ENCODE assay signal across 19 cellular contexts in genomic region chr10:2777946-2778345, GRCh38.
DNase-seq lines count a peak whose midpoint lies in the region; ATAC-seq and TF ChIP-seq lines count a peak whose summit lies in the region.
"Had no signal": no experiment of that assay in that cellular context is flagged by ENCODE, and none has a peak within 500 bp of the region (broad histone marks: within the 10 kb centered on the region; RNA-seq: fewer than 3 reads in every experiment).

No MANE protein-coding gene starts in this region.

- DNase-seq in DND-41 (no peak), OCI-M1 (lab: John Stamatoyannopoulos, UW) (peak; percentile 66), Calu3 (no peak)
- peak; percentile 89 for DNase-seq in Jurkat, Clone E6-1 (ENCODE audit: low read depth, low spot score)
- DNase-seq: 8988T; ACHN; BE2C; C1 segment of cervical spinal cord; CD4-positive, alpha-beta memory T cell; CD4-positive, CD25-positive, alpha-beta regulatory T cell; CD8-positive, alpha-beta memory T cell; COR-L47; DMS79 treated with DMSO at 0.1 percent for 48 hours; EL; GDM1 had no signal

- H3K36me3 ChIP-seq in DND-41 (ENCODE audit: insufficient read depth, low read length), result no peaks in the 10 kb centered on the region
- H3K36me3 ChIP-seq: BE2C, BLaER1 had no signal

- H3K27ac Mint-ChIP-seq in Calu3 (ENCODE audit: unreplicated experiment), result no peak overlapping the region
- H3K27ac Mint-ChIP-seq: CD14-positive monocyte; CD4-positive, alpha-beta memory T cell; CD4-positive, CD25-positive, alpha-beta regulatory T cell; CD8-positive, alpha-beta memory T cell had no signal

- no peak overlapping the region for H3K4me3 Mint-ChIP-seq in Calu3 (ENCODE audit: low read depth, unreplicated experiment)
- H3K4me3 Mint-ChIP-seq: CD14-positive monocyte; CD4-positive, alpha-beta memory T cell; CD4-positive, CD25-positive, alpha-beta regulatory T cell; CD8-positive, alpha-beta memory T cell had no signal

- TF ChIP-seq CTCF in DND-41 (IDR thresholded peaks at IDR 0.05; ENCODE audit: borderline replicate concordance, extremely low read depth, low read length, poor library complexity, severe bottlenecking) (no peak), Calu3 (IDR thresholded peaks at IDR 0.05; ENCODE audit: unreplicated experiment) (no peak)

- BruUV-seq in Calu3 (replicated peaks; lab: Mats Ljungman, UMichigan), result no TSS peak

- H2AFZ ChIP-seq in DND-41 (ENCODE audit: low read depth, low read length), result 0 out of 2 replicates have a peak overlapping the region, but pooled peaks have one; percentile 44

- CTCF ChIA-PET in Calu3 (lab: Charles Lee), result no interaction called here

- H3K4me2 ChIP-seq in DND-41 (ENCODE audit: insufficient read depth, low read length), result no peak overlapping the region
- H3K4me2 ChIP-seq: BLaER1 had no signal

- H3K79me2 ChIP-seq in DND-41 (ENCODE audit: insufficient read depth, low read length), result no peaks in the 10 kb centered on the region

- H3K4me1 Mint-ChIP-seq in Calu3 (ENCODE audit: low read depth, unreplicated experiment), result no peaks in the 10 kb centered on the region
- H3K4me1 Mint-ChIP-seq: CD14-positive monocyte; CD4-positive, alpha-beta memory T cell; CD4-positive, CD25-positive, alpha-beta regulatory T cell; CD8-positive, alpha-beta memory T cell had no signal

- no peaks in the 10 kb centered on the region for H3K9me3 Mint-ChIP-seq in Calu3 (ENCODE audit: low read depth, unreplicated experiment)

- no peak overlapping the region for H3K9ac ChIP-seq in DND-41 (ENCODE audit: low read depth, low read length)
- H3K9ac ChIP-seq: BLaER1 had no signal

- no peaks in the 10 kb centered on the region for H3K36me3 Mint-ChIP-seq in Calu3 (ENCODE audit: insufficient read depth, unreplicated experiment)
- H3K36me3 Mint-ChIP-seq: CD14-positive monocyte; CD4-positive, alpha-beta memory T cell; CD4-positive, CD25-positive, alpha-beta regulatory T cell; CD8-positive, alpha-beta memory T cell had no signal

- H3K27me3 Mint-ChIP-seq in Calu3 (ENCODE audit: unreplicated experiment), result peaks cover 25% of the 10 kb centered on the region

- 0 out of 3 replicates have a peak, but pooled peaks have one; percentile 42 for ATAC-seq in DND-41 (ENCODE audit: insufficient read depth, low read depth)
- ATAC-seq in HG02678 (IDR thresholded peaks at IDR 0.05; ENCODE audit: unreplicated experiment), result no peak
- ATAC-seq: GM12878 had no signal

- H3K9me3 ChIP-seq in DND-41 (ENCODE audit: insufficient read depth, low read length, severe bottlenecking), result peaks cover 2% of the 10 kb centered on the region
- H3K9me3 ChIP-seq: BE2C, BLaER1 had no signal

- peak overlapping the region; percentile 55; the same call in 1 of the 2 replicates for H3K27ac ChIP-seq in DND-41 (ENCODE audit: low read length)
- H3K27ac ChIP-seq: BLaER1 had no signal

- H3K4me3 ChIP-seq in DND-41 (ENCODE audit: low read depth in 1 of 2, low read length in 2 of 2), result no peak overlapping the region
- no peak overlapping the region for H3K4me3 ChIP-seq in Jurkat, Clone E6-1 (ENCODE audit: low read length)
- H3K4me3 ChIP-seq: BLaER1, GM12878 had no signal

- peaks cover 15% of the 10 kb centered on the region for H3K4me1 ChIP-seq in DND-41 (ENCODE audit: insufficient read depth, low read length)
- H3K4me1 ChIP-seq: BE2C had no signal

- no peaks in the 10 kb centered on the region for H3K27me3 ChIP-seq in DND-41 (ENCODE audit: insufficient read depth, low read length, poor library complexity)
- H3K27me3 ChIP-seq: BLaER1 had no signal

- intact Hi-C loops in Calu3 (cut with micrococcal nuclease; ENCODE audit: unreplicated experiment), result no loop called here

- no peaks in the 10 kb centered on the region for H4K20me1 ChIP-seq in DND-41 (ENCODE audit: insufficient read depth, low read length)
- H4K20me1 ChIP-seq: BLaER1 had no signal

Comparison
In these comparisons a context has a peak if more than half of its experiments do, and no peak if none do; other contexts are left out.
1. DNase-seq: peak in Jurkat, Clone E6-1 (single experiment) and OCI-M1 (single experiment); none in DND-41 (single experiment) and Calu3 (single experiment).